16 cellular contexts compared by ENCODE assay signal in genomic region chr3:139303216-139303615, GRCh38.
"Had no signal": no experiment of that assay in that cellular context is flagged by ENCODE, and none has a peak within 500 bp of the region (broad histone marks: within the 10 kb centered on the region; RNA-seq: fewer than 3 reads in every experiment).

No MANE protein-coding gene starts in this region.

- H3K36me3 Mint-ChIP-seq: naive thymus-derived CD4-positive, alpha-beta T cell; stimulated activated naive B cell treated with anti-CD40 and anti-IgM and Interleukin-4, amounts not matched to agents 10 μg/mL and 1 μg/mL and 100 μg/mL, for 72 hours had no signal

- H3K4me1 ChIP-seq: parathyroid adenoma, thyroid gland, uterus had no signal

- H3K9ac ChIP-seq: parathyroid adenoma had no signal

- H2AFZ ChIP-seq: parathyroid adenoma had no signal

- H3K27me3 ChIP-seq: cardiac muscle cell, thyroid gland, uterus had no signal

- H3K27ac Mint-ChIP-seq: stimulated activated naive B cell treated with anti-CD40 and anti-IgM and Interleukin-4, amounts not matched to agents 10 μg/mL and 1 μg/mL and 100 μg/mL, for 72 hours had no signal

- H3K79me2 ChIP-seq: parathyroid adenoma had no signal

- H3K27ac ChIP-seq: cardiac muscle cell, dorsolateral prefrontal cortex, parathyroid adenoma, thyroid gland had no signal

- H3K4me3 Mint-ChIP-seq: stimulated activated naive B cell treated with anti-CD40 and anti-IgM and Interleukin-4, amounts not matched to agents 10 μg/mL and 1 μg/mL and 100 μg/mL, for 72 hours had no signal

- FAIRE-seq: islet of Langerhans had no signal

- DNase-seq: activated CD4-positive, alpha-beta T cell treated with anti-CD3 and anti-CD28 coated beads, Interleukin-2, amount 50 U/mL, for 1 hour; activated naive CD4-positive, alpha-beta T cell treated with Interleukin-2 at 50 U/mL for 16 hours; dorsolateral prefrontal cortex; left colon; naive thymus-derived CD4-positive, alpha-beta T cell; retina; stimulated activated CD4-positive, alpha-beta T cell treated with anti-CD3 and anti-CD28 coated beads, Interleukin-4, amount 100 ng/mL, for 1 hour; stimulated activated naive B cell treated with anti-CD40 and anti-IgM and Interleukin-4, amounts not matched to agents 10 μg/mL and 1 μg/mL and 100 μg/mL, for 72 hours; T1000; thyroid gland; uterus had no signal

- H3K9me3 ChIP-seq: thyroid gland, uterus had no signal

- ATAC-seq: activated CD4-positive, CD25-positive, alpha-beta regulatory T cell treated with anti-CD3 and anti-CD28 coated beads, Interleukin-2, amount 50 U/mL, for 24 hours; left colon; naive thymus-derived CD4-positive, alpha-beta T cell; stimulated activated naive B cell treated with anti-CD40 and anti-IgM and Interleukin-4, amounts not matched to agents 10 μg/mL and 1 μg/mL and 100 μg/mL, for 72 hours had no signal

- H3K9me3 Mint-ChIP-seq: naive thymus-derived CD4-positive, alpha-beta T cell; stimulated activated naive B cell treated with anti-CD40 and anti-IgM and Interleukin-4, amounts not matched to agents 10 μg/mL and 1 μg/mL and 100 μg/mL, for 72 hours had no signal

- H3K4me3 ChIP-seq: cardiac muscle cell, dorsolateral prefrontal cortex, lung, thyroid gland, uterus had no signal

- H3K36me3 ChIP-seq: cardiac muscle cell, thyroid gland, uterus had no signal
